In genomic region chr6:93420163-93420806, GRCh38 we compare ENCODE assay signal across 8 cellular contexts. TPM values are rescaled to one million over a fixed set of nuclear protein-coding genes. Genes with fewer than 3 reads are reported as not detected.
A peak's percentile ranks its signal among the peaks of the same experiment; 100 is the strongest.
DNase-seq lines count a peak whose midpoint lies in the region; ATAC-seq, FAIRE-seq and TF ChIP-seq lines count a peak whose summit lies in the region.

No MANE protein-coding gene starts in this region.

- TF ChIP-seq CTCF in WTC11 (IDR thresholded peaks at IDR 0.05) (no peak), keratinocyte (optimal IDR thresholded peaks at IDR 0.05 in 1 of 3, IDR thresholded peaks at IDR 0.05 in 1 of 3, conservative IDR thresholded peaks at IDR 0.05 in 1 of 3; ENCODE audit: extremely low read depth in 1 of 3, insufficient read depth in 2 of 3, low read length in 3 of 3) (no peak)

- no peaks in the 10 kb centered on the region for H3K9me3 Mint-ChIP-seq in activated T-cell treated with anti-CD3 and anti-CD28 coated beads, Interleukin-2, amount 50 U/mL, for 24 hours
- H3K9me3 Mint-ChIP-seq in WTC11, result no peaks in the 10 kb centered on the region

- peaks cover 49% of the 10 kb centered on the region for H3K27me3 ChIP-seq in keratinocyte (ENCODE audit: control insufficient read depth, extremely low read depth, insufficient read depth, low read length)
- peaks cover 0 to 3% of the 10 kb centered on the region in 2 donors for H3K27me3 ChIP-seq in stomach smooth muscle (ENCODE audit: control insufficient read depth in 1 of 2, insufficient read depth in 2 of 2, low read length in 2 of 2)

- H3K27ac ChIP-seq in keratinocyte (ENCODE audit: control insufficient read depth, insufficient read depth, low read length) (no peak overlapping the region), stomach smooth muscle (ENCODE audit: low read length) (peak overlapping the region; percentile 95)

- no peak overlapping the region for H2AFZ ChIP-seq in keratinocyte (ENCODE audit: control insufficient read depth, low read length)

- dilution Hi-C loops in keratinocyte (cut with MboI; ENCODE audit: extremely low pct_ligation_motif_present, low sequenced_read_pairs), result no loop called here

- H3K27me3 Mint-ChIP-seq in activated T-cell treated with anti-CD3 and anti-CD28 coated beads, Interleukin-2, amount 50 U/mL, for 24 hours, result peaks cover 63% of the 10 kb centered on the region
- H3K27me3 Mint-ChIP-seq in WTC11 (ENCODE audit: low read depth), result peaks cover 36% of the 10 kb centered on the region

- no peaks in the 10 kb centered on the region for H3K79me2 ChIP-seq in keratinocyte (ENCODE audit: control insufficient read depth, insufficient read depth, low read length)

- peak overlapping the region; percentile 85 for H3K4me2 ChIP-seq in keratinocyte (ENCODE audit: control insufficient read depth, extremely low read depth, insufficient read depth, low read depth, low read length)

- no peak for DNase-seq in activated T-cell treated with anti-CD3 and anti-CD28 coated beads, Interleukin-2, amount 50 U/mL, for 24 hours
- no peak for DNase-seq in activated T-cell treated with anti-CD3 and anti-CD28 coated beads, Interleukin-2, amount 50 U/mL, for 48 hours
- DNase-seq in WTC11 (ENCODE audit: low spot score) (no peak), keratinocyte (ENCODE audit: low read depth, low spot score) (no peak), NCI-H526 (lab: John Stamatoyannopoulos, UW) (no peak), DMS79 treated with DMSO at 0.1 percent for 48 hours (lab: John Stamatoyannopoulos, UW) (no peak)

- H3K36me3 Mint-ChIP-seq in activated T-cell treated with anti-CD3 and anti-CD28 coated beads, Interleukin-2, amount 50 U/mL, for 24 hours (ENCODE audit: low read depth), result no peaks in the 10 kb centered on the region
- H3K36me3 Mint-ChIP-seq in WTC11, result no peaks in the 10 kb centered on the region

- no peaks in the 10 kb centered on the region for H3K9me3 ChIP-seq in keratinocyte (ENCODE audit: control insufficient read depth, low read depth, low read length)
- no peaks in the 10 kb centered on the region for H3K9me3 ChIP-seq in stomach smooth muscle (ENCODE audit: control insufficient read depth in 2 of 2, low read length in 2 of 2)

- CTCF ChIA-PET in WTC11 (lab: Charles Lee), result interaction anchor here (0.8 to 1.9 kb wide), 6 partner anchors 11 to 834 kb away, joined by 3 to 6 read pairs (median 4); no protein-coding TSS in a partner anchor

- peaks cover 29% of the 10 kb centered on the region for H3K4me1 Mint-ChIP-seq in activated T-cell treated with anti-CD3 and anti-CD28 coated beads, Interleukin-2, amount 50 U/mL, for 24 hours (ENCODE audit: low read depth)
- peaks cover 26% of the 10 kb centered on the region for H3K4me1 Mint-ChIP-seq in WTC11

- peak overlapping the region; percentile 45 for H3K4me3 Mint-ChIP-seq in activated T-cell treated with anti-CD3 and anti-CD28 coated beads, Interleukin-2, amount 50 U/mL, for 24 hours
- peak overlapping the region; percentile 100 for H3K4me3 Mint-ChIP-seq in WTC11

- FAIRE-seq in keratinocyte (lab: Jason Lieb, UNC), result no peak

- H3K9ac ChIP-seq in keratinocyte (ENCODE audit: control insufficient read depth, extremely low read depth, insufficient read depth, low read length), result no peak overlapping the region
- peak overlapping the region; percentile 92 to 98 for H3K9ac ChIP-seq in stomach smooth muscle (ENCODE audit: low read length in 2 of 2)

- no peaks in the 10 kb centered on the region for H4K20me1 ChIP-seq in keratinocyte (ENCODE audit: control insufficient read depth, extremely low read depth, insufficient read depth, low read length)

- no peaks in the 10 kb centered on the region for H3K9me1 ChIP-seq in keratinocyte (ENCODE audit: control insufficient read depth, extremely low read depth, insufficient read depth, low read length)

- H3K36me3 ChIP-seq in keratinocyte (ENCODE audit: control insufficient read depth in 2 of 2, extremely low read depth in 1 of 2, insufficient read depth in 2 of 2, low read length in 2 of 2), result no peaks in the 10 kb centered on the region
- no peaks in the 10 kb centered on the region for H3K36me3 ChIP-seq in stomach smooth muscle (ENCODE audit: control insufficient read depth in 2 of 2, insufficient read depth in 2 of 2, low read length in 2 of 2)

- ATAC-seq in WTC11 (no peak), GM19452 (IDR thresholded peaks at IDR 0.05; ENCODE audit: unreplicated experiment) (no peak)

- POLR2A ChIA-PET in WTC11 (lab: Charles Lee), result interaction anchor here (0.5 to 1.4 kb wide), 5 partner anchors 17 to 574 kb away, joined by 3 to 5 read pairs (median 4); no protein-coding TSS in a partner anchor

- peak overlapping the region in 2 of 3 experiments; percentile 29 to 57 for H3K4me3 ChIP-seq in keratinocyte (ENCODE audit: control insufficient read depth in 2 of 3, extremely low read depth in 1 of 3, insufficient read depth in 2 of 3, low read depth in 1 of 3, low read length in 3 of 3)
- H3K4me3 ChIP-seq in stomach smooth muscle (ENCODE audit: low read length in 2 of 2), result peak overlapping the region; percentile 93 to 94

- H3K4me1 ChIP-seq in keratinocyte (ENCODE audit: control insufficient read depth, extremely low read depth, insufficient read depth, low read length) (peaks cover 7% of the 10 kb centered on the region), stomach smooth muscle (ENCODE audit: control insufficient read depth, insufficient read depth, low read length) (no peaks in the 10 kb centered on the region)

- H3K27ac Mint-ChIP-seq in activated T-cell treated with anti-CD3 and anti-CD28 coated beads, Interleukin-2, amount 50 U/mL, for 24 hours, result no peak overlapping the region
- H3K27ac Mint-ChIP-seq in WTC11, result peak overlapping the region; percentile 95

TF ChIP-seq in WTC11, 78 proteins besides CTCF, POLR2A, EP300 and RAD21:
- TF ChIP-seq FOXP4 (CRISPR knock-in tag; IDR thresholded peaks at IDR 0.05) (no peak), TEAD1 (CRISPR knock-in tag; IDR thresholded peaks at IDR 0.05) (no peak)

RNA-seq across cellular contexts. Expression of gene EPHA7, which starts 0.9 kb away (rescaled TPM):
- total RNA-seq in WTC11 (2021), result 7.4 to 9.6 TPM (median 7.9 TPM) in 3 replicates
- not detected in 3 replicates for polyA plus RNA-seq in keratinocyte
- polyA plus RNA-seq in keratinocyte (2011; ENCODE audit: low read depth), result not detected
- not detected in 2 replicates for polyA plus RNA-seq in keratinocyte (2011; cell fraction: cytosol; rRNA removed)
- polyA plus RNA-seq in keratinocyte (2011; cell fraction: nucleus; rRNA removed), result not detected in 2 replicates
- polyA plus RNA-seq in keratinocyte (2012; ENCODE audit: low replicate concordance), result not detected in 2 replicates
- not detected in 3 replicates for polyA minus RNA-seq in keratinocyte
- polyA minus RNA-seq in keratinocyte (2011; cell fraction: cytosol; rRNA and poly(A)+ RNA removed), result not detected
- not detected in 2 replicates for polyA minus RNA-seq in keratinocyte (2011; cell fraction: nucleus; rRNA and poly(A)+ RNA removed)
